ENCODE assay signal across 21 cellular contexts in genomic region chr9:33939924-33940874, GRCh38.
DNase-seq lines count a peak whose midpoint lies in the region; ATAC-seq, FAIRE-seq and TF ChIP-seq lines count a peak whose summit lies in the region.
"Had no signal": no experiment of that assay in that cellular context is flagged by ENCODE, and none has a peak within 500 bp of the region (broad histone marks: within the 10 kb centered on the region; RNA-seq: fewer than 3 reads in every experiment).

No MANE protein-coding gene starts in this region.

- CTCF ChIA-PET in RWPE1 (lab: Yijun Ruan, JAX) = no interaction called here

- H3K36me3 Mint-ChIP-seq in immature natural killer cell = peaks cover 21 to 46% (median 23%) of the 10 kb centered on the region in 3 donors

- no peaks in the 10 kb centered on the region for H3K9me3 Mint-ChIP-seq in immature natural killer cell
- H3K9me3 Mint-ChIP-seq: activated naive CD4-positive, alpha-beta T cell treated with anti-CD3 and anti-CD28 coated beads, Interleukin-2, amount 50 U/mL, for 24 hours; CD4-positive, alpha-beta T cell; dendritic cell treated with granulocyte-macrophage colony-stimulating factor and Interleukin-4, amounts not matched to agents 40 ng/mL and 50 ng/mL, for 4 days; stimulated activated memory B cell treated with anti-CD40 and anti-IgM and Interleukin-4, amounts not matched to agents 10 μg/mL and 1 μg/mL and 100 μg/mL, for 72 hours had no signal

- H3K27ac ChIP-seq in 22Rv1 = peak overlapping the region; percentile 35
- 0 out of 2 replicates have a peak overlapping the region, but pooled peaks have one; percentile 35 for H3K27ac ChIP-seq in RWPE1
- H3K27ac ChIP-seq: HL-60, KMS-11 had no signal

- FAIRE-seq in urothelium cell line (lab: Jason Lieb, UNC) = no peak
- FAIRE-seq: GM18507 had no signal

- peak; percentile 70 for ATAC-seq in left lobe of liver
- ATAC-seq: stimulated activated memory B cell treated with anti-CD40 and anti-IgM and Interleukin-4, amounts not matched to agents 10 μg/mL and 1 μg/mL and 100 μg/mL, for 72 hours had no signal

- TF ChIP-seq CTCF in 22Rv1 (IDR thresholded peaks at IDR 0.05) = no peak
- TF ChIP-seq CTCF in RWPE1 (conservative IDR thresholded peaks at IDR 0.05; ENCODE audit: low read depth) = no peak

- H3K4me3 Mint-ChIP-seq in immature natural killer cell = no peak overlapping the region
- H3K4me3 Mint-ChIP-seq: activated naive CD4-positive, alpha-beta T cell treated with anti-CD3 and anti-CD28 coated beads, Interleukin-2, amount 50 U/mL, for 24 hours; CD4-positive, alpha-beta T cell; dendritic cell treated with granulocyte-macrophage colony-stimulating factor and Interleukin-4, amounts not matched to agents 40 ng/mL and 50 ng/mL, for 4 days; stimulated activated memory B cell treated with anti-CD40 and anti-IgM and Interleukin-4, amounts not matched to agents 10 μg/mL and 1 μg/mL and 100 μg/mL, for 72 hours had no signal

- peaks cover 0 to 3% (median 2%) of the 10 kb centered on the region in 3 donors for H3K27me3 Mint-ChIP-seq in immature natural killer cell (ENCODE audit: low read depth in 3 of 3)
- H3K27me3 Mint-ChIP-seq: activated naive CD4-positive, alpha-beta T cell treated with anti-CD3 and anti-CD28 coated beads, Interleukin-2, amount 50 U/mL, for 24 hours; CD4-positive, alpha-beta T cell; dendritic cell treated with granulocyte-macrophage colony-stimulating factor and Interleukin-4, amounts not matched to agents 40 ng/mL and 50 ng/mL, for 4 days; stimulated activated memory B cell treated with anti-CD40 and anti-IgM and Interleukin-4, amounts not matched to agents 10 μg/mL and 1 μg/mL and 100 μg/mL, for 72 hours had no signal

- DNase-seq in HuH-7 (ENCODE audit: low spot score) (peak; percentile 65), RWPE1 (ENCODE audit: low spot score) (no peak), left lobe of liver (ENCODE audit: low spot score) (no peak), immature natural killer cell (no peak), urothelium cell line (ENCODE audit: low spot score) (no peak), amygdala (lab: John Stamatoyannopoulos, UW) (no peak), DMS153 treated with DMSO at 0.1 percent for 48 hours (lab: John Stamatoyannopoulos, UW; ENCODE audit: unreplicated experiment) (no peak)
- DNase-seq: activated CD4-positive, alpha-beta T cell treated with anti-CD3 and anti-CD28 coated beads, Interleukin-2, amount 50 U/mL, for 1 hour; activated T-cell treated with anti-CD3 and anti-CD28 coated beads for 4 hours; CD4-positive, alpha-beta T cell; foreskin melanocyte; NCI-H1092; NCI-H2171; retina had no signal

- H3K4me1 Mint-ChIP-seq in immature natural killer cell = no peaks in the 10 kb centered on the region
- H3K4me1 Mint-ChIP-seq: activated naive CD4-positive, alpha-beta T cell treated with anti-CD3 and anti-CD28 coated beads, Interleukin-2, amount 50 U/mL, for 24 hours; stimulated activated memory B cell treated with anti-CD40 and anti-IgM and Interleukin-4, amounts not matched to agents 10 μg/mL and 1 μg/mL and 100 μg/mL, for 72 hours had no signal

- no peak overlapping the region for H3K27ac Mint-ChIP-seq in immature natural killer cell
- H3K27ac Mint-ChIP-seq: activated naive CD4-positive, alpha-beta T cell treated with anti-CD3 and anti-CD28 coated beads, Interleukin-2, amount 50 U/mL, for 24 hours; CD4-positive, alpha-beta T cell; dendritic cell treated with granulocyte-macrophage colony-stimulating factor and Interleukin-4, amounts not matched to agents 40 ng/mL and 50 ng/mL, for 4 days; stimulated activated memory B cell treated with anti-CD40 and anti-IgM and Interleukin-4, amounts not matched to agents 10 μg/mL and 1 μg/mL and 100 μg/mL, for 72 hours had no signal

- POLR2A ChIA-PET in RWPE1 (lab: Yijun Ruan, JAX; ENCODE audit: low non-redundant PET) = no interaction called here
